ENCODE assay signal across 9 cellular contexts in the genomic region with DNA sequence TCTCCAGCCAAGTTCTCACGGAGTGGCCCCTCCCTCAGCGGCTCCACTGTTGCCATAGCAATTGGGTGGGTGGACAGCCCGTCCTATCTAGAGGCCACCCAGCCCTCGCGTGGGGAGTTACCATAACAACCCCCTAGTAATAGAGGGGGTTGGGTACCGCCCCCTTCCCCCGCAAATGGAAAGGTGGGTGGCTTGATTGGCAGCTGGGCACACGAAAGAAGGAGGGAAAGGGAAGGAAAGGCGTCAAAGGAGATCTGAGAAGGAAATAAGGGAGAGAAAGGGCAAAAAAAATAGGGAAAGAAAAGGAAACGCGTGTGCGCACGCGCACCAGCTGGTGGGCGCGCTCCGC. TPM values are rescaled to one million over a fixed set of nuclear protein-coding genes. Genes with fewer than 3 reads are reported as not detected.
DNase-seq lines count a peak whose midpoint lies in the region; ATAC-seq and TF ChIP-seq lines count a peak whose summit lies in the region.
"Not testable (repeated sequence)": the region's sequence is repeated elsewhere in the genome, so short reads cannot be mapped to it uniquely, and the experiment has no call there.
"Had no signal": no experiment of that assay in that cellular context is flagged by ENCODE, and none has a peak within 500 bp of the region (broad histone marks: within the 10 kb centered on the region; RNA-seq: fewer than 3 reads in every experiment).

No MANE protein-coding gene starts in this region.

- H3K36me3 ChIP-seq in effector memory CD4-positive, alpha-beta T cell (ENCODE audit: control insufficient read depth, insufficient read depth, low read length); kidney epithelial cell (ENCODE audit: control insufficient read depth, insufficient read depth, low read length): not testable (repeated sequence)

- not testable (repeated sequence) for TF ChIP-seq CTCF in LNCaP clone FGC (IDR thresholded peaks at IDR 0.05; ENCODE audit: control insufficient read depth, extremely low read depth, insufficient read depth); kidney epithelial cell (IDR thresholded peaks at IDR 0.05; ENCODE audit: insufficient read depth, low read length, poor library complexity, severe bottlenecking); progenitor cell of endocrine pancreas (IDR thresholded peaks at IDR 0.05; ENCODE audit: unreplicated experiment)

- not testable (repeated sequence) for H3K27me3 Mint-ChIP-seq in activated T-cell treated with anti-CD3 and anti-CD28 coated beads, Interleukin-2, amount 50 U/mL, for 4 hours (ENCODE audit: low read depth); progenitor cell of endocrine pancreas

- not testable (repeated sequence) for H3K9me3 ChIP-seq in effector memory CD4-positive, alpha-beta T cell (ENCODE audit: control insufficient read depth, low read length)

- H3K4me3 Mint-ChIP-seq in activated T-cell treated with anti-CD3 and anti-CD28 coated beads, Interleukin-2, amount 50 U/mL, for 4 hours = peak overlapping the region; percentile 87
- H3K4me3 Mint-ChIP-seq in progenitor cell of endocrine pancreas (ENCODE audit: low read depth) = peak overlapping the region; percentile 92

- H3K4me3 ChIP-seq in LNCaP clone FGC (ENCODE audit: low read depth, low read length) (peak overlapping the region; percentile 85), kidney epithelial cell (ENCODE audit: low read depth, low read length) (peak overlapping the region; percentile 96)
- H3K4me3 ChIP-seq in effector memory CD4-positive, alpha-beta T cell (ENCODE audit: insufficient read depth, low read depth, low read length, poor library complexity, severe bottlenecking) = peak overlapping the region; percentile 92

- H3K4me1 ChIP-seq in effector memory CD4-positive, alpha-beta T cell (ENCODE audit: control insufficient read depth, insufficient read depth, low read length, poor library complexity, severe bottlenecking) = peaks cover 27% of the 10 kb centered on the region

- H3K27ac ChIP-seq in effector memory CD4-positive, alpha-beta T cell (ENCODE audit: insufficient read depth, low read length, poor library complexity, severe bottlenecking) = peak overlapping the region; percentile 74

- not testable (repeated sequence) for H3K27me3 ChIP-seq in effector memory CD4-positive, alpha-beta T cell (replicated peaks; ENCODE audit: control insufficient read depth, insufficient read depth, low read length, poor library complexity, severe bottlenecking); kidney epithelial cell (ENCODE audit: control insufficient read depth, insufficient read depth, low read length)

- not testable (repeated sequence) for DNase-seq in LNCaP clone FGC (ENCODE audit: low read depth); activated T-cell treated with anti-CD3 and anti-CD28 coated beads, Interleukin-2, amount 50 U/mL, for 4 hours; effector memory CD4-positive, alpha-beta T cell; kidney epithelial cell (ENCODE audit: low read depth); progenitor cell of endocrine pancreas (ENCODE audit: low spot score, unreplicated experiment)

- peak overlapping the region; percentile 98 for H3K27ac Mint-ChIP-seq in progenitor cell of endocrine pancreas

- not testable (repeated sequence) for H3K9me3 Mint-ChIP-seq in activated T-cell treated with anti-CD3 and anti-CD28 coated beads, Interleukin-2, amount 50 U/mL, for 4 hours; progenitor cell of endocrine pancreas (ENCODE audit: low read depth)

- H3K36me3 Mint-ChIP-seq in activated T-cell treated with anti-CD3 and anti-CD28 coated beads, Interleukin-2, amount 50 U/mL, for 4 hours (ENCODE audit: insufficient read depth); progenitor cell of endocrine pancreas (ENCODE audit: insufficient read depth): not testable (repeated sequence)

- H3K4me1 Mint-ChIP-seq in activated T-cell treated with anti-CD3 and anti-CD28 coated beads, Interleukin-2, amount 50 U/mL, for 4 hours (ENCODE audit: low read depth) = peaks cover 31% of the 10 kb centered on the region
- H3K4me1 Mint-ChIP-seq in progenitor cell of endocrine pancreas (ENCODE audit: low read depth) = peaks cover 31% of the 10 kb centered on the region

- ATAC-seq in GM18870 (IDR thresholded peaks at IDR 0.05; ENCODE audit: unreplicated experiment) (peak; percentile 10), HG02623 (IDR thresholded peaks at IDR 0.05; ENCODE audit: unreplicated experiment) (peak; percentile 18)
- ATAC-seq in activated T-cell treated with anti-CD3 and anti-CD28 coated beads, Interleukin-2, amount 50 U/mL, for 4 hours = peak; percentile 15 to 21

RNA-seq across cellular contexts. Expression of gene MINK1, which starts 0.3 kb away (rescaled TPM):
- total RNA-seq in activated T-cell treated with anti-CD3 and anti-CD28 coated beads, Interleukin-2, amount 50 U/mL, for 4 hours = 10 to 100 TPM; 43.3 to 51.5 (median 45.1) TPM
- 36.1 and 38.3 TPM in 2 replicates for total RNA-seq in kidney epithelial cell
- total RNA-seq in progenitor cell of endocrine pancreas = 139 and 145 TPM in 2 replicates

RNA-seq across cellular contexts. Expression of gene PLD2, which starts 25.9 kb away (rescaled TPM):
- total RNA-seq in activated T-cell treated with anti-CD3 and anti-CD28 coated beads, Interleukin-2, amount 50 U/mL, for 4 hours = 10 to 100 TPM in 1 of 3 donors, 1 to 10 TPM in 2; 6.5 to 12.6 (median 8.9) TPM
- total RNA-seq in kidney epithelial cell = 17.4 and 28.6 TPM in 2 replicates
- total RNA-seq in progenitor cell of endocrine pancreas = 80.3 and 81.0 TPM in 2 replicates

RNA-seq across cellular contexts. Expression of gene PSMB6, which starts 36.8 kb away (rescaled TPM):
- total RNA-seq in activated T-cell treated with anti-CD3 and anti-CD28 coated beads, Interleukin-2, amount 50 U/mL, for 4 hours = 100 to 1,000 TPM; 283 to 292 (median 291) TPM
- total RNA-seq in kidney epithelial cell = 208 and 257 TPM in 2 replicates
- total RNA-seq in progenitor cell of endocrine pancreas = 126 and 137 TPM in 2 replicates

RNA-seq across cellular contexts. Expression of gene GLTPD2, which starts 44.0 kb away (rescaled TPM):
- total RNA-seq in activated T-cell treated with anti-CD3 and anti-CD28 coated beads, Interleukin-2, amount 50 U/mL, for 4 hours = not detected
- total RNA-seq in kidney epithelial cell = not detected in 2 replicates
- total RNA-seq in progenitor cell of endocrine pancreas = 4.0 and 4.1 TPM in 2 replicates
- total RNA-seq: M059J, myocyte had no signal
